ENCODE assay signal across 8 cellular contexts in genomic region chr12:130879781-130880389, GRCh38. TPM values are rescaled to one million over a fixed set of nuclear protein-coding genes. Genes with fewer than 3 reads are reported as not detected.
DNase-seq lines count a peak whose midpoint lies in the region; ATAC-seq and TF ChIP-seq lines count a peak whose summit lies in the region.

No MANE protein-coding gene starts in this region.

- H3K27me3 ChIP-seq in CD8-positive, alpha-beta memory T cell (ENCODE audit: insufficient read depth, low read length, poor library complexity, severe bottlenecking) = no peaks in the 10 kb centered on the region

- H3K27ac ChIP-seq in CD8-positive, alpha-beta memory T cell (ENCODE audit: low read depth, low read length) = no peak overlapping the region

- no peaks in the 10 kb centered on the region for H3K9me3 Mint-ChIP-seq in CD8-positive, alpha-beta memory T cell
- no peaks in the 10 kb centered on the region for H3K9me3 Mint-ChIP-seq in natural killer cell treated with Interleukin-12 subunit alpha and Interleukin-12 subunit beta and Interleukin-15 and Interleukin-18, amount 100 ng/mL, for 72 hours

- POLR2A ChIA-PET in CD8-positive, alpha-beta memory T cell (lab: Charles Lee) = no interaction called here

- ATAC-seq in T-helper 17 cell = peak; percentile 37
- ATAC-seq in natural killer cell treated with Interleukin-12 subunit alpha and Interleukin-12 subunit beta and Interleukin-15 and Interleukin-18, amount 100 ng/mL, for 72 hours = peak; percentile 37 to 63
- ATAC-seq in HG03565 (IDR thresholded peaks at IDR 0.05; ENCODE audit: unreplicated experiment) = no peak

- H3K4me1 Mint-ChIP-seq in CD8-positive, alpha-beta memory T cell = peaks cover 25 to 45% (median 38%) of the 10 kb centered on the region in 3 donors
- peaks cover 33% of the 10 kb centered on the region for H3K4me1 Mint-ChIP-seq in T-helper 17 cell
- H3K4me1 Mint-ChIP-seq in natural killer cell treated with Interleukin-12 subunit alpha and Interleukin-12 subunit beta and Interleukin-15 and Interleukin-18, amount 100 ng/mL, for 72 hours (ENCODE audit: low read depth in 2 of 2) = peaks cover 35 to 48% of the 10 kb centered on the region in 2 donors

- H3K4me3 Mint-ChIP-seq in CD8-positive, alpha-beta memory T cell = peak overlapping the region; percentile 84 to 91 (median 87)
- H3K4me3 Mint-ChIP-seq in T-helper 17 cell = peak overlapping the region; percentile 77
- H3K4me3 Mint-ChIP-seq in natural killer cell treated with Interleukin-12 subunit alpha and Interleukin-12 subunit beta and Interleukin-15 and Interleukin-18, amount 100 ng/mL, for 72 hours = peak overlapping the region; percentile 1

- CTCF ChIA-PET in CD8-positive, alpha-beta memory T cell (lab: Charles Lee) = no interaction called here

- no peak for DNase-seq in CD8-positive, alpha-beta memory T cell
- DNase-seq in GM20000 (ENCODE audit: low spot score) = peak; percentile 25
- no peak for DNase-seq in T-helper 17 cell
- DNase-seq in natural killer cell treated with Interleukin-12 subunit alpha and Interleukin-12 subunit beta and Interleukin-15 and Interleukin-18, amount 100 ng/mL, for 72 hours (ENCODE audit: low spot score) = no peak
- no peak for DNase-seq in GM19238 (ENCODE audit: insufficient read length, low spot score)
- DNase-seq in NCI-H1930 (lab: John Stamatoyannopoulos, UW) = no peak
- DNase-seq in DMS153 (lab: John Stamatoyannopoulos, UW) = no peak

- H3K36me3 Mint-ChIP-seq in CD8-positive, alpha-beta memory T cell = peaks cover 4 to 29% (median 10%) of the 10 kb centered on the region in 3 donors
- no peaks in the 10 kb centered on the region for H3K36me3 Mint-ChIP-seq in T-helper 17 cell (ENCODE audit: low read depth)
- peaks cover 25% of the 10 kb centered on the region for H3K36me3 Mint-ChIP-seq in natural killer cell treated with Interleukin-12 subunit alpha and Interleukin-12 subunit beta and Interleukin-15 and Interleukin-18, amount 100 ng/mL, for 72 hours

- H3K4me3 ChIP-seq in CD8-positive, alpha-beta memory T cell (ENCODE audit: low read length) = peak overlapping the region; percentile 31

- H3K27ac Mint-ChIP-seq in CD8-positive, alpha-beta memory T cell = peak overlapping the region; percentile 47 to 87 (median 71)
- H3K27ac Mint-ChIP-seq in T-helper 17 cell = peak overlapping the region; percentile 83
- H3K27ac Mint-ChIP-seq in natural killer cell treated with Interleukin-12 subunit alpha and Interleukin-12 subunit beta and Interleukin-15 and Interleukin-18, amount 100 ng/mL, for 72 hours = peak overlapping the region; percentile 63 to 73

- no peaks in the 10 kb centered on the region for H3K9me3 ChIP-seq in CD8-positive, alpha-beta memory T cell (ENCODE audit: low read length)
- H3K9me3 ChIP-seq in T-helper 17 cell (ENCODE audit: control insufficient read depth, low read length, poor library complexity, severe bottlenecking) = no peaks in the 10 kb centered on the region

- H3K27me3 Mint-ChIP-seq in CD8-positive, alpha-beta memory T cell = peaks cover 0 to 3% of the 10 kb centered on the region in 2 donors
- no peaks in the 10 kb centered on the region for H3K27me3 Mint-ChIP-seq in T-helper 17 cell
- no peaks in the 10 kb centered on the region for H3K27me3 Mint-ChIP-seq in natural killer cell treated with Interleukin-12 subunit alpha and Interleukin-12 subunit beta and Interleukin-15 and Interleukin-18, amount 100 ng/mL, for 72 hours

- peaks cover 12% of the 10 kb centered on the region for H3K36me3 ChIP-seq in CD8-positive, alpha-beta memory T cell (ENCODE audit: insufficient read depth, low read length)

- no peak for TF ChIP-seq CTCF in GM20000 (IDR thresholded peaks at IDR 0.05; ENCODE audit: extremely low read depth, missing control alignments)

- H3K4me1 ChIP-seq in CD8-positive, alpha-beta memory T cell (ENCODE audit: insufficient read depth, low read length) = peaks cover 8% of the 10 kb centered on the region

RNA-seq across cellular contexts. Expression of gene RAN, which starts 8.0 kb away (rescaled TPM):
- total RNA-seq in CD8-positive, alpha-beta memory T cell = 1,000 to 10,000 TPM; 2,623 to 2,680 TPM
- 536 TPM for polyA plus RNA-seq in CD8-positive, alpha-beta memory T cell
- total RNA-seq in T-helper 17 cell = 100 to 1,000 TPM; 294 to 321 TPM
- total RNA-seq in natural killer cell treated with Interleukin-12 subunit alpha and Interleukin-12 subunit beta and Interleukin-15 and Interleukin-18, amount 100 ng/mL, for 72 hours = 1,000 to 10,000 TPM; 1,073 to 1,486 TPM

RNA-seq across cellular contexts. Expression of gene STX2, which starts 40.8 kb away (rescaled TPM):
- 10 to 100 TPM; 22.1 to 23.0 TPM for total RNA-seq in CD8-positive, alpha-beta memory T cell
- 10.7 TPM for polyA plus RNA-seq in CD8-positive, alpha-beta memory T cell
- total RNA-seq in T-helper 17 cell = 10 to 100 TPM; 22.5 to 41.1 TPM
- total RNA-seq in natural killer cell treated with Interleukin-12 subunit alpha and Interleukin-12 subunit beta and Interleukin-15 and Interleukin-18, amount 100 ng/mL, for 72 hours = 10 to 100 TPM in 1 of 2 donors, 1 to 10 TPM in 1; 9.0 to 16.4 TPM

Comparison
In these comparisons a context has a peak if more than half of its experiments do, and no peak if none do; other contexts are left out.
1. H3K4me3 Mint-ChIP-seq: peak in every context shown above with its lines; median percentile 87 in CD8-positive, alpha-beta memory T cell; 77 in T-helper 17 cell; 1 in natural killer cell treated with Interleukin-12 subunit alpha and Interleukin-12 subunit beta and Interleukin-15 and Interleukin-18, amount 100 ng/mL, for 72 hours.